In the genomic region with DNA sequence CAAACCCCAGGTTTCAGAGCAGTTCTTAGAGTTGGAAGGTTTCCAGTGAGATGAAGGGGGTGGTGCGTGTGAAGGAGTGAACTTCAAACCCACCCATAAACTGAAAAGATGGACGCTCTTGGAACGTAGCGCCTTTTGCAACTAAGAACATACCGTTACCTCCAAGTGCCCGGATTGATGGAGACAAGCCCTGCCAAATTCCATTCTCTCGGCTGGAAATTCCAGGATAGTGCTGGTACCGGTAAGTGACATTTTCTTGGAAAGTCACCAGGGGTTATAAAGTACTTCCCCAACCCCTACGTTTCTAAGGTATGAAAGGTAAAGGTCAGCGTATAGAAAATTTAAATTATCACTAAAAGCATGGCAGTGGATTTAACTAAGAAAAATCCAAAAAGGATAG, we compare ENCODE assay signal across 20 cellular contexts.
DNase-seq lines count a peak whose midpoint lies in the region; ATAC-seq, FAIRE-seq and TF ChIP-seq lines count a peak whose summit lies in the region.
"Had no signal": no experiment of that assay in that cellular context is flagged by ENCODE, and none has a peak within 500 bp of the region (broad histone marks: within the 10 kb centered on the region; RNA-seq: fewer than 3 reads in every experiment).

No MANE protein-coding gene starts in this region.

- H3K27me3 ChIP-seq in right atrium auricular region (no peaks in the 10 kb centered on the region), heart left ventricle (peaks cover 0 to 9% (median 4%) of the 10 kb centered on the region in 9 donors), H1 (replicated peaks in 1 of 4; ENCODE audit: control insufficient read depth in 3 of 4, extremely low read depth in 1 of 4, insufficient read depth in 3 of 4, low read length in 3 of 4) (no peaks in the 10 kb centered on the region)

- no peak overlapping the region for H2BK15ac ChIP-seq in H1 (ENCODE audit: low read length)

- H3K23ac ChIP-seq in H1 (ENCODE audit: insufficient read length) = no peak overlapping the region

- no peak overlapping the region for H3K4me3 Mint-ChIP-seq in activated T-helper 1 cell treated with anti-CD3 and anti-CD28 coated beads, Interleukin-12 subunit alpha, Interleukin-12 subunit beta, Interleukin-2, Interleukin-4 antibody, amounts not matched to agents 30 ng/mL and 10 ng/mL and 1 ng/mL, durations not matched to agents 14 hours and 24 hours and 36 hours
- H3K4me3 Mint-ChIP-seq: CD4-positive, alpha-beta T cell; HFFc6 had no signal

- peaks cover 12% of the 10 kb centered on the region for H3K27me3 Mint-ChIP-seq in activated T-helper 1 cell treated with anti-CD3 and anti-CD28 coated beads, Interleukin-12 subunit alpha, Interleukin-12 subunit beta, Interleukin-2, Interleukin-4 antibody, amounts not matched to agents 30 ng/mL and 10 ng/mL and 1 ng/mL, durations not matched to agents 14 hours and 24 hours and 36 hours (ENCODE audit: insufficient read depth)

- no peaks in the 10 kb centered on the region for H3K4me1 ChIP-seq in right atrium auricular region
- H3K4me1 ChIP-seq in heart left ventricle = no peaks in the 10 kb centered on the region
- H3K4me1 ChIP-seq in H1 (replicated peaks in 1 of 4; ENCODE audit: control insufficient read depth in 3 of 4, insufficient read depth in 4 of 4, low read length in 3 of 4) = no peaks in the 10 kb centered on the region
- H3K4me1 ChIP-seq: A549, Caco-2 had no signal

- CTCF ChIA-PET in H1 (lab: Charles Lee; ENCODE audit: partially characterized antibody) = interaction anchor here (1.2 kb wide), 1 partner anchor 22 kb away, joined by 3 read pairs; no protein-coding TSS in a partner anchor
- CTCF ChIA-PET in RWPE1 (lab: Yijun Ruan, JAX) = no interaction called here

- H3K27ac Mint-ChIP-seq in activated T-helper 1 cell treated with anti-CD3 and anti-CD28 coated beads, Interleukin-12 subunit alpha, Interleukin-12 subunit beta, Interleukin-2, Interleukin-4 antibody, amounts not matched to agents 30 ng/mL and 10 ng/mL and 1 ng/mL, durations not matched to agents 14 hours and 24 hours and 36 hours = no peak overlapping the region
- H3K27ac Mint-ChIP-seq: CD4-positive, alpha-beta T cell; HFFc6 had no signal

- H4K91ac ChIP-seq in H1 (replicated peaks; ENCODE audit: insufficient read length, low read length) = no peak overlapping the region

- TF ChIP-seq POLR2A in heart left ventricle (IDR thresholded peaks at IDR 0.05) (no peak), H1 (IDR thresholded peaks at IDR 0.05; ENCODE audit: control extremely low read depth in 1 of 2, low read depth in 2 of 2, low read length in 2 of 2) (no peak)

- H3K18ac ChIP-seq in H1 (ENCODE audit: extremely low read depth, low read length) = no peak overlapping the region

- H3K79me2 ChIP-seq in H1 (ENCODE audit: control insufficient read depth in 1 of 2, insufficient read depth in 2 of 2, low read length in 2 of 2) = no peaks in the 10 kb centered on the region

- in situ Hi-C loops in G401 (cut with HindIII; ENCODE audit: low sequenced_read_pairs) = no loop called here

- H2BK20ac ChIP-seq in H1 (ENCODE audit: low read length) = no peak overlapping the region

- no peak overlapping the region for H3K27ac ChIP-seq in right atrium auricular region
- H3K27ac ChIP-seq in heart left ventricle = no peak overlapping the region
- H3K27ac ChIP-seq in H1 (ENCODE audit: low read depth, low read length) = no peak overlapping the region
- no peak overlapping the region for H3K27ac ChIP-seq in RWPE1
- H3K27ac ChIP-seq: 22Rv1, A549, C4-2B had no signal

- H3K4me3 ChIP-seq in right atrium auricular region = no peak overlapping the region
- H3K4me3 ChIP-seq in heart left ventricle = no peak overlapping the region
- no peak overlapping the region for H3K4me3 ChIP-seq in H1 (ENCODE audit: extremely low read depth in 1 of 4, insufficient read depth in 2 of 4, low read depth in 3 of 4, low read length in 4 of 4)
- H3K4me3 ChIP-seq: A549 had no signal

- ATAC-seq in heart left ventricle (no peak), omental fat pad (ENCODE audit: low FRiP score) (peak; percentile 70)
- ATAC-seq: A549 had no signal

- TF ChIP-seq RAD21 in H1 (IDR thresholded peaks at IDR 0.05 in 1 of 2, conservative IDR thresholded peaks at IDR 0.05 in 1 of 2; ENCODE audit: low read depth in 2 of 2, low read length in 2 of 2) = no peak

- no peak overlapping the region for H3K4ac ChIP-seq in H1 (replicated peaks; ENCODE audit: insufficient read length, low read depth, low read length)

- no peaks in the 10 kb centered on the region for H3K4me1 Mint-ChIP-seq in activated T-helper 1 cell treated with anti-CD3 and anti-CD28 coated beads, Interleukin-12 subunit alpha, Interleukin-12 subunit beta, Interleukin-2, Interleukin-4 antibody, amounts not matched to agents 30 ng/mL and 10 ng/mL and 1 ng/mL, durations not matched to agents 14 hours and 24 hours and 36 hours (ENCODE audit: low read depth)

- intact Hi-C loops in heart left ventricle (cut with DNase I) = no loop called here
- intact Hi-C loops in activated T-helper 1 cell treated with anti-CD3 and anti-CD28 coated beads, Interleukin-12 subunit alpha, Interleukin-12 subunit beta, Interleukin-2, Interleukin-4 antibody, amounts not matched to agents 30 ng/mL and 10 ng/mL and 1 ng/mL, durations not matched to agents 14 hours and 24 hours and 36 hours (cut with micrococcal nuclease) = no loop called here

- H3K79me1 ChIP-seq in H1 (ENCODE audit: low read depth, low read length) = no peaks in the 10 kb centered on the region

- H3K9me3 ChIP-seq in right atrium auricular region = peaks cover 0 to 5% of the 10 kb centered on the region in 2 donors
- H3K9me3 ChIP-seq in heart left ventricle = peaks cover 0 to 10% (median 0%) of the 10 kb centered on the region in 12 donors
- H3K9me3 ChIP-seq in H1 (ENCODE audit: insufficient read depth in 2 of 2, low read depth in 1 of 2, low read length in 1 of 2) = no peaks in the 10 kb centered on the region
- H3K9me3 ChIP-seq: A549 had no signal

- no peak overlapping the region for H2BK5ac ChIP-seq in H1 (ENCODE audit: low read depth, low read length)

- H3K14ac ChIP-seq in H1 (ENCODE audit: insufficient read length) = no peak overlapping the region

- no peak overlapping the region for H2BK120ac ChIP-seq in H1 (replicated peaks; ENCODE audit: low read depth, low read length)

- TF ChIP-seq CTCF in right atrium auricular region (IDR thresholded peaks at IDR 0.05) (no peak), heart left ventricle (IDR thresholded peaks at IDR 0.05) (no peak), H1 (IDR thresholded peaks at IDR 0.05; ENCODE audit: control extremely low read depth in 1 of 3, insufficient read depth in 1 of 3, low read depth in 1 of 3, low read length in 3 of 3) (no peak), omental fat pad (IDR thresholded peaks at IDR 0.05) (no peak), RWPE1 (conservative IDR thresholded peaks at IDR 0.05; ENCODE audit: low read depth) (no peak)

- no peak for TF ChIP-seq EP300 in H1 (IDR thresholded peaks at IDR 0.05; ENCODE audit: borderline replicate concordance in 1 of 2, low read depth in 2 of 2, low read length in 2 of 2)

- H3K9ac ChIP-seq in H1 (replicated peaks in 1 of 4; ENCODE audit: extremely low read depth in 1 of 4, low read depth in 3 of 4, low read length in 3 of 4) = no peak overlapping the region

- H4K5ac ChIP-seq in H1 (ENCODE audit: insufficient read length, low read depth, low read length) = no peak overlapping the region

- no peaks in the 10 kb centered on the region for H3K36me3 Mint-ChIP-seq in activated T-helper 1 cell treated with anti-CD3 and anti-CD28 coated beads, Interleukin-12 subunit alpha, Interleukin-12 subunit beta, Interleukin-2, Interleukin-4 antibody, amounts not matched to agents 30 ng/mL and 10 ng/mL and 1 ng/mL, durations not matched to agents 14 hours and 24 hours and 36 hours (ENCODE audit: low read depth)

- H3K56ac ChIP-seq in H1 (replicated peaks; ENCODE audit: insufficient read length, low read depth, low read length) = no peak overlapping the region

- FAIRE-seq in H1 (lab: Jason Lieb, UNC) = no peak
- FAIRE-seq: A549, D721Med, GM12892, GM18507, H54 had no signal

- H3K23me2 ChIP-seq in H1 (ENCODE audit: low read depth, low read length) = no peaks in the 10 kb centered on the region

- WGBS in heart left ventricle, 4 donors = 49 to 61% (median 52%) methylated on average over 10 of the region's 10 CpGs
- 88% methylated on average over 10 of the region's 10 CpGs; no CpG with 5 or more reads in 1 of the 2 experiments for WGBS in H1 (ENCODE audit: extremely low coverage in 1 of 2, insufficient coverage in 1 of 2, insufficient read length in 1 of 2, insufficient replicate concordance in 2 of 2, low coverage in 1 of 2, low lambda C conversion rate in 2 of 2, missing lambda C conversion rate in 1 of 2), 2 experiments

- H4K20me1 ChIP-seq in H1 (replicated peaks in 1 of 2; ENCODE audit: control insufficient read depth in 1 of 2, insufficient read depth in 2 of 2, low read length in 2 of 2) = no peaks in the 10 kb centered on the region

- H2AK5ac ChIP-seq in H1 (ENCODE audit: low read depth, low read length) = no peak overlapping the region

- POLR2A ChIA-PET in H1 (lab: Charles Lee; ENCODE audit: partially characterized antibody) = no interaction called here
- POLR2A ChIA-PET in RWPE1 (lab: Yijun Ruan, JAX; ENCODE audit: low non-redundant PET) = no interaction called here

- H2BK12ac ChIP-seq in H1 (ENCODE audit: low read depth, low read length) = no peak overlapping the region

- no peak overlapping the region for H4K8ac ChIP-seq in H1 (ENCODE audit: extremely low read depth, insufficient read depth, low read length)

- H2AFZ ChIP-seq in H1 (ENCODE audit: low read length) = 0 out of 2 replicates have a peak overlapping the region, but pooled peaks have one; percentile 10

- H3K36me3 ChIP-seq in right atrium auricular region = no peaks in the 10 kb centered on the region
- H3K36me3 ChIP-seq in heart left ventricle = no peaks in the 10 kb centered on the region
- H3K36me3 ChIP-seq in H1 (ENCODE audit: control insufficient read depth in 2 of 4, insufficient read depth in 4 of 4, low read length in 3 of 4) = no peaks in the 10 kb centered on the region

- H3K9me3 Mint-ChIP-seq in activated T-helper 1 cell treated with anti-CD3 and anti-CD28 coated beads, Interleukin-12 subunit alpha, Interleukin-12 subunit beta, Interleukin-2, Interleukin-4 antibody, amounts not matched to agents 30 ng/mL and 10 ng/mL and 1 ng/mL, durations not matched to agents 14 hours and 24 hours and 36 hours = no peaks in the 10 kb centered on the region
- H3K9me3 Mint-ChIP-seq: CD4-positive, alpha-beta T cell; HFFc6 had no signal

- DNase-seq in right atrium auricular region (ENCODE audit: low spot score) = peak; percentile 30
- no peak for DNase-seq in heart left ventricle
- no peak for DNase-seq in H1 (ENCODE audit: low read depth in 1 of 2, low spot score in 2 of 2)
- no peak for DNase-seq in omental fat pad (ENCODE audit: low spot score)
- DNase-seq in G401 (ENCODE audit: low spot score) = no peak
- no peak for DNase-seq in activated T-helper 1 cell treated with anti-CD3 and anti-CD28 coated beads, Interleukin-12 subunit alpha, Interleukin-12 subunit beta, Interleukin-2, Interleukin-4 antibody, amounts not matched to agents 30 ng/mL and 10 ng/mL and 1 ng/mL, durations not matched to agents 14 hours and 24 hours and 36 hours (ENCODE audit: low spot score)
- no peak for DNase-seq in RWPE1 (ENCODE audit: low spot score)
- DNase-seq: AML-193; Caco-2; CD4-positive, alpha-beta T cell; GDM1; HCEC 1CT; HFFc6 had no signal

- H3K4me2 ChIP-seq in H1 (ENCODE audit: insufficient read depth in 1 of 2, low read depth in 2 of 2, low read length in 2 of 2) = no peak overlapping the region
- H3K4me2 ChIP-seq: A549 had no signal
